8 cellular contexts compared by ENCODE assay signal in genomic region chr16:56600398-56600999, GRCh38. TPM values are rescaled to one million over a fixed set of nuclear protein-coding genes. Genes with fewer than 3 reads are reported as not detected.
DNase-seq lines count a peak whose midpoint lies in the region; ATAC-seq and TF ChIP-seq lines count a peak whose summit lies in the region.

No MANE protein-coding gene starts in this region.

- no peak overlapping the region for H3K27ac Mint-ChIP-seq in activated naive CD8-positive, alpha-beta T cell treated with anti-CD3 and anti-CD28 coated beads, Interleukin-2, amount 10 ng/mL, durations not matched to agents 7 days and 5 days
- no peak overlapping the region for H3K27ac Mint-ChIP-seq in activated naive CD8-positive, alpha-beta T cell treated with anti-CD3 and anti-CD28 coated beads for 36 hours
- no peak overlapping the region for H3K27ac Mint-ChIP-seq in activated CD4-positive, alpha-beta T cell treated with anti-CD3 and anti-CD28 coated beads, Interleukin-2, amount 10 ng/mL, durations not matched to agents 7 days and 5 days
- H3K27ac Mint-ChIP-seq in glutamatergic neuron (ENCODE audit: unreplicated experiment) = no peak overlapping the region

- no peak for DNase-seq in activated naive CD8-positive, alpha-beta T cell treated with anti-CD3 and anti-CD28 coated beads, Interleukin-2, amount 10 ng/mL, durations not matched to agents 7 days and 5 days
- no peak for DNase-seq in activated naive CD8-positive, alpha-beta T cell treated with anti-CD3 and anti-CD28 coated beads for 36 hours
- DNase-seq in NAMALWA (ENCODE audit: low spot score) = peak; percentile 74
- peak; percentile 50 for DNase-seq in activated CD4-positive, alpha-beta T cell treated with anti-CD3 and anti-CD28 coated beads, Interleukin-2, amount 10 ng/mL, durations not matched to agents 7 days and 5 days
- DNase-seq in glutamatergic neuron = no peak
- DNase-seq in sigmoid colon = no peak

- POLR2A ChIA-PET in activated naive CD8-positive, alpha-beta T cell treated with anti-CD3 and anti-CD28 coated beads, Interleukin-2, amount 10 ng/mL, durations not matched to agents 7 days and 5 days (lab: Charles Lee) = interaction anchor here (0.6 to 1.0 kb wide), 3 partner anchors 25 to 102 kb away, joined by 3 to 4 read pairs (median 3); partner anchors contain the start of genes BBS2 and MT1E
- POLR2A ChIA-PET in activated CD4-positive, alpha-beta T cell treated with anti-CD3 and anti-CD28 coated beads, Interleukin-2, amount 10 ng/mL, durations not matched to agents 7 days and 5 days (lab: Charles Lee) = no interaction called here

- peak; percentile 61 for ATAC-seq in activated naive CD8-positive, alpha-beta T cell treated with anti-CD3 and anti-CD28 coated beads, Interleukin-2, amount 10 ng/mL, durations not matched to agents 7 days and 5 days (ENCODE audit: low read depth)
- no peak for ATAC-seq in HG02840 (IDR thresholded peaks at IDR 0.05; ENCODE audit: low FRiP score, unreplicated experiment)
- no peak for ATAC-seq in HG02678 (IDR thresholded peaks at IDR 0.05; ENCODE audit: unreplicated experiment)

- 31 to 38% methylated on average over 8 of the region's 8 CpGs for WGBS in sigmoid colon, 2 donors

- H3K4me3 Mint-ChIP-seq in activated naive CD8-positive, alpha-beta T cell treated with anti-CD3 and anti-CD28 coated beads, Interleukin-2, amount 10 ng/mL, durations not matched to agents 7 days and 5 days = no peak overlapping the region
- no peak overlapping the region for H3K4me3 Mint-ChIP-seq in activated naive CD8-positive, alpha-beta T cell treated with anti-CD3 and anti-CD28 coated beads for 36 hours
- H3K4me3 Mint-ChIP-seq in activated CD4-positive, alpha-beta T cell treated with anti-CD3 and anti-CD28 coated beads, Interleukin-2, amount 10 ng/mL, durations not matched to agents 7 days and 5 days = no peak overlapping the region
- H3K4me3 Mint-ChIP-seq in glutamatergic neuron (ENCODE audit: unreplicated experiment) = no peak overlapping the region

- no peaks in the 10 kb centered on the region for H3K36me3 ChIP-seq in sigmoid colon

- intact Hi-C loops in sigmoid colon (cut with DNase I) = loop anchor here (2.0 to 10.0 kb wide), 4 partner anchors 86 to 334 kb away; partner anchors contain the start of genes AMFR and HERPUD1

- H3K4me3 ChIP-seq in sigmoid colon = no peak overlapping the region

- TF ChIP-seq CTCF in glutamatergic neuron (IDR thresholded peaks at IDR 0.05; ENCODE audit: partially characterized antibody, unreplicated experiment) (peak; percentile 65), sigmoid colon (IDR thresholded peaks at IDR 0.05) (peak in 3 of 4 experiments; percentile 54 to 60 (median 54))

- TF ChIP-seq POLR2A in sigmoid colon (IDR thresholded peaks at IDR 0.05) = no peak

- no peaks in the 10 kb centered on the region for H3K9me3 ChIP-seq in sigmoid colon

- peaks cover 12% of the 10 kb centered on the region for H3K27me3 Mint-ChIP-seq in activated naive CD8-positive, alpha-beta T cell treated with anti-CD3 and anti-CD28 coated beads, Interleukin-2, amount 10 ng/mL, durations not matched to agents 7 days and 5 days
- H3K27me3 Mint-ChIP-seq in activated naive CD8-positive, alpha-beta T cell treated with anti-CD3 and anti-CD28 coated beads for 36 hours = peaks cover 3% of the 10 kb centered on the region
- peaks cover 35% of the 10 kb centered on the region for H3K27me3 Mint-ChIP-seq in activated CD4-positive, alpha-beta T cell treated with anti-CD3 and anti-CD28 coated beads, Interleukin-2, amount 10 ng/mL, durations not matched to agents 7 days and 5 days
- peaks cover 2% of the 10 kb centered on the region for H3K27me3 Mint-ChIP-seq in glutamatergic neuron (ENCODE audit: unreplicated experiment)

- no peak for TF ChIP-seq EP300 in sigmoid colon (IDR thresholded peaks at IDR 0.05)

- no peaks in the 10 kb centered on the region for H3K27me3 ChIP-seq in sigmoid colon

- H3K4me1 Mint-ChIP-seq in activated naive CD8-positive, alpha-beta T cell treated with anti-CD3 and anti-CD28 coated beads, Interleukin-2, amount 10 ng/mL, durations not matched to agents 7 days and 5 days = peaks cover 19% of the 10 kb centered on the region
- peaks cover 5% of the 10 kb centered on the region for H3K4me1 Mint-ChIP-seq in activated naive CD8-positive, alpha-beta T cell treated with anti-CD3 and anti-CD28 coated beads for 36 hours
- peaks cover 19% of the 10 kb centered on the region for H3K4me1 Mint-ChIP-seq in activated CD4-positive, alpha-beta T cell treated with anti-CD3 and anti-CD28 coated beads, Interleukin-2, amount 10 ng/mL, durations not matched to agents 7 days and 5 days
- H3K4me1 Mint-ChIP-seq in glutamatergic neuron (ENCODE audit: low read depth, unreplicated experiment) = no peaks in the 10 kb centered on the region

- H3K36me3 Mint-ChIP-seq in activated naive CD8-positive, alpha-beta T cell treated with anti-CD3 and anti-CD28 coated beads, Interleukin-2, amount 10 ng/mL, durations not matched to agents 7 days and 5 days = no peaks in the 10 kb centered on the region
- no peaks in the 10 kb centered on the region for H3K36me3 Mint-ChIP-seq in activated naive CD8-positive, alpha-beta T cell treated with anti-CD3 and anti-CD28 coated beads for 36 hours
- no peaks in the 10 kb centered on the region for H3K36me3 Mint-ChIP-seq in activated CD4-positive, alpha-beta T cell treated with anti-CD3 and anti-CD28 coated beads, Interleukin-2, amount 10 ng/mL, durations not matched to agents 7 days and 5 days (ENCODE audit: low read depth)
- no peaks in the 10 kb centered on the region for H3K36me3 Mint-ChIP-seq in glutamatergic neuron (ENCODE audit: unreplicated experiment)

- H3K9me3 Mint-ChIP-seq in activated naive CD8-positive, alpha-beta T cell treated with anti-CD3 and anti-CD28 coated beads, Interleukin-2, amount 10 ng/mL, durations not matched to agents 7 days and 5 days = no peaks in the 10 kb centered on the region
- peaks cover 2% of the 10 kb centered on the region for H3K9me3 Mint-ChIP-seq in activated naive CD8-positive, alpha-beta T cell treated with anti-CD3 and anti-CD28 coated beads for 36 hours
- no peaks in the 10 kb centered on the region for H3K9me3 Mint-ChIP-seq in activated CD4-positive, alpha-beta T cell treated with anti-CD3 and anti-CD28 coated beads, Interleukin-2, amount 10 ng/mL, durations not matched to agents 7 days and 5 days
- H3K9me3 Mint-ChIP-seq in glutamatergic neuron (ENCODE audit: unreplicated experiment) = no peaks in the 10 kb centered on the region

- CTCF ChIA-PET in activated CD4-positive, alpha-beta T cell treated with anti-CD3 and anti-CD28 coated beads, Interleukin-2, amount 10 ng/mL, durations not matched to agents 7 days and 5 days (lab: Charles Lee) = interaction anchor here (0.6 to 1.7 kb wide), 9 partner anchors 9 to 106 kb away, joined by 3 to 7 read pairs (median 4); partner anchors contain the start of gene MT1E

- H3K27ac ChIP-seq in sigmoid colon = no peak overlapping the region

- H3K4me1 ChIP-seq in sigmoid colon = peaks cover 0 to 1% (median 0%) of the 10 kb centered on the region in 4 donors

RNA-seq across cellular contexts. Expression of gene MT2A, which starts 7.9 kb away (rescaled TPM):
- total RNA-seq in activated naive CD8-positive, alpha-beta T cell treated with anti-CD3 and anti-CD28 coated beads, Interleukin-2, amount 10 ng/mL, durations not matched to agents 7 days and 5 days = 100 to 1,000 TPM; 115 to 135 TPM
- 100 to 1,000 TPM; 124 to 126 TPM for total RNA-seq in activated naive CD8-positive, alpha-beta T cell treated with anti-CD3 and anti-CD28 coated beads for 36 hours
- 100 to 1,000 TPM; 146 to 268 TPM for total RNA-seq in activated CD4-positive, alpha-beta T cell treated with anti-CD3 and anti-CD28 coated beads, Interleukin-2, amount 10 ng/mL, durations not matched to agents 7 days and 5 days
- total RNA-seq in glutamatergic neuron (ENCODE audit: unreplicated experiment) = not detected
- 100 to 1,000 TPM in 2 of 4 donors, 10 to 100 TPM in 2; 37.5 to 161 (median 96.0) TPM for total RNA-seq in sigmoid colon
- 100 to 1,000 TPM; 320 to 968 (median 400) TPM for polyA plus RNA-seq in sigmoid colon

RNA-seq across cellular contexts. Expression of gene MT3, which starts 11.2 kb away (rescaled TPM):
- total RNA-seq in activated naive CD8-positive, alpha-beta T cell treated with anti-CD3 and anti-CD28 coated beads, Interleukin-2, amount 10 ng/mL, durations not matched to agents 7 days and 5 days = 10 to 100 TPM; 15.5 to 16.3 TPM
- total RNA-seq in activated naive CD8-positive, alpha-beta T cell treated with anti-CD3 and anti-CD28 coated beads for 36 hours = 10 to 100 TPM; 24.3 to 25.6 TPM
- total RNA-seq in activated CD4-positive, alpha-beta T cell treated with anti-CD3 and anti-CD28 coated beads, Interleukin-2, amount 10 ng/mL, durations not matched to agents 7 days and 5 days = 1 to 10 TPM; 3.0 to 3.8 TPM
- total RNA-seq in glutamatergic neuron (ENCODE audit: unreplicated experiment) (not detected), sigmoid colon (1 to 10 TPM in 2 of 4 donors, not detected in 2; 4.3 to 9.6 TPM)
- 1 to 10 TPM; 3.5 to 6.0 (median 4.0) TPM for polyA plus RNA-seq in sigmoid colon

RNA-seq across cellular contexts. Expression of gene MT1E, which starts 25.1 kb away (rescaled TPM):
- total RNA-seq in activated naive CD8-positive, alpha-beta T cell treated with anti-CD3 and anti-CD28 coated beads, Interleukin-2, amount 10 ng/mL, durations not matched to agents 7 days and 5 days = 10 to 100 TPM; 32.6 to 36.4 TPM
- 10 to 100 TPM; 67.1 to 68.9 TPM for total RNA-seq in activated naive CD8-positive, alpha-beta T cell treated with anti-CD3 and anti-CD28 coated beads for 36 hours
- total RNA-seq in activated CD4-positive, alpha-beta T cell treated with anti-CD3 and anti-CD28 coated beads, Interleukin-2, amount 10 ng/mL, durations not matched to agents 7 days and 5 days = 100 to 1,000 TPM; 100 to 154 TPM
- total RNA-seq in glutamatergic neuron (ENCODE audit: unreplicated experiment) (not detected), sigmoid colon (100 to 1,000 TPM in 2 of 4 donors, 10 to 100 TPM in 2; 96.9 to 295 (median 136) TPM)
- polyA plus RNA-seq in sigmoid colon = 100 to 1,000 TPM in 2 of 3 donors, 10 to 100 TPM in 1; 82.0 to 813 (median 358) TPM

RNA-seq across cellular contexts. Expression of gene MT1M, which starts 32.0 kb away (rescaled TPM):
- total RNA-seq in activated naive CD8-positive, alpha-beta T cell treated with anti-CD3 and anti-CD28 coated beads, Interleukin-2, amount 10 ng/mL, durations not matched to agents 7 days and 5 days = not detected
- total RNA-seq in activated naive CD8-positive, alpha-beta T cell treated with anti-CD3 and anti-CD28 coated beads for 36 hours = not detected
- not detected for total RNA-seq in activated CD4-positive, alpha-beta T cell treated with anti-CD3 and anti-CD28 coated beads, Interleukin-2, amount 10 ng/mL, durations not matched to agents 7 days and 5 days
- total RNA-seq in glutamatergic neuron (ENCODE audit: unreplicated experiment) (not detected), sigmoid colon (10 to 100 TPM in 2 of 4 donors, 1 to 10 TPM in 2; 3.9 to 40.7 (median 11.0) TPM)
- polyA plus RNA-seq in sigmoid colon = 100 to 1,000 TPM in 1 of 3 donors, 10 to 100 TPM in 2; 12.5 to 106 (median 43.7) TPM

RNA-seq across cellular contexts. Expression of gene MT4, which starts 35.6 kb away (rescaled TPM):
- not detected for total RNA-seq in activated naive CD8-positive, alpha-beta T cell treated with anti-CD3 and anti-CD28 coated beads, Interleukin-2, amount 10 ng/mL, durations not matched to agents 7 days and 5 days
- not detected for total RNA-seq in activated naive CD8-positive, alpha-beta T cell treated with anti-CD3 and anti-CD28 coated beads for 36 hours
- total RNA-seq in activated CD4-positive, alpha-beta T cell treated with anti-CD3 and anti-CD28 coated beads, Interleukin-2, amount 10 ng/mL, durations not matched to agents 7 days and 5 days = not detected
- total RNA-seq in glutamatergic neuron (ENCODE audit: unreplicated experiment) (not detected), sigmoid colon (not detected)
- polyA plus RNA-seq in sigmoid colon = not detected

Comparison
In these comparisons a context has a peak if more than half of its experiments do, and no peak if none do; other contexts are left out.
1. DNase-seq: peak in NAMALWA (single experiment) and activated CD4-positive, alpha-beta T cell treated with anti-CD3 and anti-CD28 coated beads, Interleukin-2, amount 10 ng/mL, durations not matched to agents 7 days and 5 days (single experiment); none in activated naive CD8-positive, alpha-beta T cell treated with anti-CD3 and anti-CD28 coated beads, Interleukin-2, amount 10 ng/mL, durations not matched to agents 7 days and 5 days (single experiment), activated naive CD8-positive, alpha-beta T cell treated with anti-CD3 and anti-CD28 coated beads for 36 hours (single experiment), glutamatergic neuron (single experiment) and sigmoid colon (single experiment).
2. RNA of gene MT2A, which starts 7.9 kb away (total RNA-seq): 146 to 268 TPM in activated CD4-positive, alpha-beta T cell treated with anti-CD3 and anti-CD28 coated beads, Interleukin-2, amount 10 ng/mL, durations not matched to agents 7 days and 5 days, 37.5 to 161 TPM in sigmoid colon, 115 to 135 TPM in activated naive CD8-positive, alpha-beta T cell treated with anti-CD3 and anti-CD28 coated beads, Interleukin-2, amount 10 ng/mL, durations not matched to agents 7 days and 5 days and 124 to 126 TPM in activated naive CD8-positive, alpha-beta T cell treated with anti-CD3 and anti-CD28 coated beads for 36 hours; not detected in glutamatergic neuron (single experiment); every median in the first group is over 10 times any median in the second.
3. RNA of gene MT1E, which starts 25.1 kb away (total RNA-seq): 96.9 to 295 TPM in sigmoid colon, 100 to 154 TPM in activated CD4-positive, alpha-beta T cell treated with anti-CD3 and anti-CD28 coated beads, Interleukin-2, amount 10 ng/mL, durations not matched to agents 7 days and 5 days, 67.1 to 68.9 TPM in activated naive CD8-positive, alpha-beta T cell treated with anti-CD3 and anti-CD28 coated beads for 36 hours and 32.6 to 36.4 TPM in activated naive CD8-positive, alpha-beta T cell treated with anti-CD3 and anti-CD28 coated beads, Interleukin-2, amount 10 ng/mL, durations not matched to agents 7 days and 5 days; not detected in glutamatergic neuron (single experiment); every median in the first group is over 10 times any median in the second.